In genomic region chr15:50777045-50777444, GRCh38 we compare ENCODE assay signal across 14 cellular contexts.
"Had no signal": no experiment of that assay in that cellular context is flagged by ENCODE, and none has a peak within 500 bp of the region (broad histone marks: within the 10 kb centered on the region; RNA-seq: fewer than 3 reads in every experiment).

No MANE protein-coding gene starts in this region.

- H3K4me3 ChIP-seq: heart right ventricle, ovary, thyroid gland had no signal

- H3K27ac ChIP-seq: heart right ventricle, ovary, thyroid gland had no signal

- H3K4me3 Mint-ChIP-seq: activated B cell treated with CpG ODN at 0.5 μM for 24 hours; activated CD4-positive, alpha-beta T cell treated with anti-CD3 and anti-CD28 coated beads, Interleukin-2, amount 10 ng/mL, durations not matched to agents 24 days and 14 days; activated naive CD8-positive, alpha-beta T cell; brain; dendritic cell treated with granulocyte-macrophage colony-stimulating factor and Interleukin-4, amounts not matched to agents 40 ng/mL and 50 ng/mL, for 4 days; naive B cell had no signal

- H3K27ac Mint-ChIP-seq: activated B cell treated with CpG ODN at 0.5 μM for 24 hours; activated CD4-positive, alpha-beta T cell treated with anti-CD3 and anti-CD28 coated beads, Interleukin-2, amount 10 ng/mL, durations not matched to agents 24 days and 14 days; activated naive CD8-positive, alpha-beta T cell; brain; dendritic cell treated with granulocyte-macrophage colony-stimulating factor and Interleukin-4, amounts not matched to agents 40 ng/mL and 50 ng/mL, for 4 days; naive B cell had no signal

- H3K27me3 Mint-ChIP-seq: activated B cell treated with CpG ODN at 0.5 μM for 24 hours; activated naive CD8-positive, alpha-beta T cell; dendritic cell treated with granulocyte-macrophage colony-stimulating factor and Interleukin-4, amounts not matched to agents 40 ng/mL and 50 ng/mL, for 4 days; naive B cell had no signal

- ATAC-seq: heart right ventricle, sciatic nerve had no signal

- H3K27me3 ChIP-seq: heart right ventricle, ovary, thyroid gland had no signal

- H3K9me3 ChIP-seq: heart right ventricle, ovary, thyroid gland had no signal

- H3K36me3 Mint-ChIP-seq: activated naive CD8-positive, alpha-beta T cell; brain; naive B cell had no signal

- H3K4me1 Mint-ChIP-seq: activated B cell treated with CpG ODN at 0.5 μM for 24 hours, brain, naive B cell had no signal

- H3K9me3 Mint-ChIP-seq: activated B cell treated with CpG ODN at 0.5 μM for 24 hours; activated CD4-positive, alpha-beta T cell treated with anti-CD3 and anti-CD28 coated beads, Interleukin-2, amount 10 ng/mL, durations not matched to agents 24 days and 14 days; brain; dendritic cell treated with granulocyte-macrophage colony-stimulating factor and Interleukin-4, amounts not matched to agents 40 ng/mL and 50 ng/mL, for 4 days; naive B cell had no signal

- DNase-seq: activated B cell treated with CpG ODN at 0.5 μM for 24 hours; activated CD4-positive, alpha-beta T cell treated with anti-CD3 and anti-CD28 coated beads, Interleukin-2, amount 10 ng/mL, durations not matched to agents 24 days and 14 days; activated gamma-delta T cell treated with Interleukin-2 at 50 U/mL for 16 hours; amniotic stem cell; effector memory CD4-positive, alpha-beta T cell; heart right ventricle; naive B cell; ovary; T-helper 2 cell; thyroid gland had no signal
